ENCODE assay signal across 1 cellular context in the genomic region with DNA sequence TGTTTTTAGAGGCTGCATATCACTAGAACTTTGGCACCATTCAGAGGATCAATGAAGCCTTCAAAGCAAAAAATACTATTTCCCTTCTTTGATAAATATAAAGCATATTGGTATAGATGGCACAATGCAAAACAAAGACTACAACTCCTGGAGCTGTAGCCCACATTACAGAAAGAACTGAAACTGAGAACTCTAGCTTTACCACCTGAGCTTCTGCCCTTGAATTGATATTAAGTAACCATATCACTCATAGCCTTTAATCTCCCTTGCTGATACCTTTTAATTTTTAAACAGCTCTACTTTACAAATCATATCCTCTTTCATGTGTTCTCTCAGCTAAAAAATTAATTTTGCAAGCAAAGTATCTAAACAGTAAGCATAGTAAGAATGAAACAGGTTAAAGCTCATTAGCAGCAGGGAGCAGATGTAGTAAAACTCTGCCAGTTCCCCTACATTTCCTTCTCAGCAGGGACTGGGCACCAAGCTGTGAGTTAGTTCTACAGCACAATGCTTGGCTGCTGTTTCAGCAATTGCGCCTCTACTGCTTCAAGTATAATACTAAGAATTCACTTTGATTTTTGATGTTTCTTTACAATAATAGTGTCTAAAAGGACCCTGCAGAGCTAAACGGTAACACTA.
TF ChIP-seq lines count a peak whose summit lies in the region.

No MANE protein-coding gene starts in this region.

TF ChIP-seq in GM12878, 131 proteins besides CTCF, POLR2A, EP300 and RAD21 (continued from another document):
- TF ChIP-seq, protein P1, sequence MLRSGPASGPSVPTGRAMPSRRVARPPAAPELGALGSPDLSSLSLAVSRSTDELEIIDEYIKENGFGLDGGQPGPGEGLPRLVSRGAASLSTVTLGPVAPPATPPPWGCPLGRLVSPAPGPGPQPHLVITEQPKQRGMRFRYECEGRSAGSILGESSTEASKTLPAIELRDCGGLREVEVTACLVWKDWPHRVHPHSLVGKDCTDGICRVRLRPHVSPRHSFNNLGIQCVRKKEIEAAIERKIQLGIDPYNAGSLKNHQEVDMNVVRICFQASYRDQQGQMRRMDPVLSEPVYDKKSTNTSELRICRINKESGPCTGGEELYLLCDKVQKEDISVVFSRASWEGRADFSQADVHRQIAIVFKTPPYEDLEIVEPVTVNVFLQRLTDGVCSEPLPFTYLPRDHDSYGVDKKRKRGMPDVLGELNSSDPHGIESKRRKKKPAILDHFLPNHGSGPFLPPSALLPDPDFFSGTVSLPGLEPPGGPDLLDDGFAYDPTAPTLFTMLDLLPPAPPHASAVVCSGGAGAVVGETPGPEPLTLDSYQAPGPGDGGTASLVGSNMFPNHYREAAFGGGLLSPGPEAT (IDR thresholded peaks at IDR 0.05; ENCODE audit: low read depth) = no peak
- no peak for TF ChIP-seq MYC (IDR thresholded peaks at IDR 0.05; ENCODE audit: insufficient read depth, insufficient read length, insufficient replicate concordance, low read length, severe bottlenecking)
- 0 out of 2 replicates have a peak, but pooled peaks have one; percentile 16 for TF ChIP-seq IKZF1 (conservative IDR thresholded peaks at IDR 0.05)
- no peak for TF ChIP-seq BHLHE40 (IDR thresholded peaks at IDR 0.05; ENCODE audit: borderline replicate concordance in 1 of 2, low read depth in 2 of 2, low read length in 1 of 2)
- TF ChIP-seq, protein P2, sequence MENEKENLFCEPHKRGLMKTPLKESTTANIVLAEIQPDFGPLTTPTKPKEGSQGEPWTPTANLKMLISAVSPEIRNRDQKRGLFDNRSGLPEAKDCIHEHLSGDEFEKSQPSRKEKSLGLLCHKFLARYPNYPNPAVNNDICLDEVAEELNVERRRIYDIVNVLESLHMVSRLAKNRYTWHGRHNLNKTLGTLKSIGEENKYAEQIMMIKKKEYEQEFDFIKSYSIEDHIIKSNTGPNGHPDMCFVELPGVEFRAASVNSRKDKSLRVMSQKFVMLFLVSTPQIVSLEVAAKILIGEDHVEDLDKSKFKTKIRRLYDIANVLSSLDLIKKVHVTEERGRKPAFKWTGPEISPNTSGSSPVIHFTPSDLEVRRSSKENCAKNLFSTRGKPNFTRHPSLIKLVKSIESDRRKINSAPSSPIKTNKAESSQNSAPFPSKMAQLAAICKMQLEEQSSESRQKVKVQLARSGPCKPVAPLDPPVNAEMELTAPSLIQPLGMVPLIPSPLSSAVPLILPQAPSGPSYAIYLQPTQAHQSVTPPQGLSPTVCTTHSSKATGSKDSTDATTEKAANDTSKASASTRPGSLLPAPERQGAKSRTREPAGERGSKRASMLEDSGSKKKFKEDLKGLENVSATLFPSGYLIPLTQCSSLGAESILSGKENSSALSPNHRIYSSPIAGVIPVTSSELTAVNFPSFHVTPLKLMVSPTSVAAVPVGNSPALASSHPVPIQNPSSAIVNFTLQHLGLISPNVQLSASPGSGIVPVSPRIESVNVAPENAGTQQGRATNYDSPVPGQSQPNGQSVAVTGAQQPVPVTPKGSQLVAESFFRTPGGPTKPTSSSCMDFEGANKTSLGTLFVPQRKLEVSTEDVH (IDR thresholded peaks at IDR 0.05; ENCODE audit: low read depth, partially characterized antibody) = no peak
- TF ChIP-seq HDAC6 (IDR thresholded peaks at IDR 0.05; ENCODE audit: unreplicated experiment) = no peak
- TF ChIP-seq, protein P3, sequence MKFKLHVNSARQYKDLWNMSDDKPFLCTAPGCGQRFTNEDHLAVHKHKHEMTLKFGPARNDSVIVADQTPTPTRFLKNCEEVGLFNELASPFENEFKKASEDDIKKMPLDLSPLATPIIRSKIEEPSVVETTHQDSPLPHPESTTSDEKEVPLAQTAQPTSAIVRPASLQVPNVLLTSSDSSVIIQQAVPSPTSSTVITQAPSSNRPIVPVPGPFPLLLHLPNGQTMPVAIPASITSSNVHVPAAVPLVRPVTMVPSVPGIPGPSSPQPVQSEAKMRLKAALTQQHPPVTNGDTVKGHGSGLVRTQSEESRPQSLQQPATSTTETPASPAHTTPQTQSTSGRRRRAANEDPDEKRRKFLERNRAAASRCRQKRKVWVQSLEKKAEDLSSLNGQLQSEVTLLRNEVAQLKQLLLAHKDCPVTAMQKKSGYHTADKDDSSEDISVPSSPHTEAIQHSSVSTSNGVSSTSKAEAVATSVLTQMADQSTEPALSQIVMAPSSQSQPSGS (IDR thresholded peaks at IDR 0.05; ENCODE audit: low read length) = no peak
- TF ChIP-seq, protein P4, sequence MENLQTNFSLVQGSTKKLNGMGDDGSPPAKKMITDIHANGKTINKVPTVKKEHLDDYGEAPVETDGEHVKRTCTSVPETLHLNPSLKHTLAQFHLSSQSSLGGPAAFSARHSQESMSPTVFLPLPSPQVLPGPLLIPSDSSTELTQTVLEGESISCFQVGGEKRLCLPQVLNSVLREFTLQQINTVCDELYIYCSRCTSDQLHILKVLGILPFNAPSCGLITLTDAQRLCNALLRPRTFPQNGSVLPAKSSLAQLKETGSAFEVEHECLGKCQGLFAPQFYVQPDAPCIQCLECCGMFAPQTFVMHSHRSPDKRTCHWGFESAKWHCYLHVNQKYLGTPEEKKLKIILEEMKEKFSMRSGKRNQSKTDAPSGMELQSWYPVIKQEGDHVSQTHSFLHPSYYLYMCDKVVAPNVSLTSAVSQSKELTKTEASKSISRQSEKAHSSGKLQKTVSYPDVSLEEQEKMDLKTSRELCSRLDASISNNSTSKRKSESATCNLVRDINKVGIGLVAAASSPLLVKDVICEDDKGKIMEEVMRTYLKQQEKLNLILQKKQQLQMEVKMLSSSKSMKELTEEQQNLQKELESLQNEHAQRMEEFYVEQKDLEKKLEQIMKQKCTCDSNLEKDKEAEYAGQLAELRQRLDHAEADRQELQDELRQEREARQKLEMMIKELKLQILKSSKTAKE (IDR thresholded peaks at IDR 0.05; ENCODE audit: low read depth, poor library complexity, severe bottlenecking) = no peak
- no peak for TF ChIP-seq STAT1 (conservative IDR thresholded peaks at IDR 0.05)
- no peak for TF ChIP-seq YY1 (IDR thresholded peaks at IDR 0.05; ENCODE audit: low read depth, low read length)
- TF ChIP-seq CHD1 (IDR thresholded peaks at IDR 0.05; ENCODE audit: low read depth, low read length) = no peak
- TF ChIP-seq, protein P5, sequence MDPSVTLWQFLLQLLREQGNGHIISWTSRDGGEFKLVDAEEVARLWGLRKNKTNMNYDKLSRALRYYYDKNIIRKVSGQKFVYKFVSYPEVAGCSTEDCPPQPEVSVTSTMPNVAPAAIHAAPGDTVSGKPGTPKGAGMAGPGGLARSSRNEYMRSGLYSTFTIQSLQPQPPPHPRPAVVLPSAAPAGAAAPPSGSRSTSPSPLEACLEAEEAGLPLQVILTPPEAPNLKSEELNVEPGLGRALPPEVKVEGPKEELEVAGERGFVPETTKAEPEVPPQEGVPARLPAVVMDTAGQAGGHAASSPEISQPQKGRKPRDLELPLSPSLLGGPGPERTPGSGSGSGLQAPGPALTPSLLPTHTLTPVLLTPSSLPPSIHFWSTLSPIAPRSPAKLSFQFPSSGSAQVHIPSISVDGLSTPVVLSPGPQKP (IDR thresholded peaks at IDR 0.05; ENCODE audit: low read depth, low read length) = no peak
- TF ChIP-seq, protein P6, sequence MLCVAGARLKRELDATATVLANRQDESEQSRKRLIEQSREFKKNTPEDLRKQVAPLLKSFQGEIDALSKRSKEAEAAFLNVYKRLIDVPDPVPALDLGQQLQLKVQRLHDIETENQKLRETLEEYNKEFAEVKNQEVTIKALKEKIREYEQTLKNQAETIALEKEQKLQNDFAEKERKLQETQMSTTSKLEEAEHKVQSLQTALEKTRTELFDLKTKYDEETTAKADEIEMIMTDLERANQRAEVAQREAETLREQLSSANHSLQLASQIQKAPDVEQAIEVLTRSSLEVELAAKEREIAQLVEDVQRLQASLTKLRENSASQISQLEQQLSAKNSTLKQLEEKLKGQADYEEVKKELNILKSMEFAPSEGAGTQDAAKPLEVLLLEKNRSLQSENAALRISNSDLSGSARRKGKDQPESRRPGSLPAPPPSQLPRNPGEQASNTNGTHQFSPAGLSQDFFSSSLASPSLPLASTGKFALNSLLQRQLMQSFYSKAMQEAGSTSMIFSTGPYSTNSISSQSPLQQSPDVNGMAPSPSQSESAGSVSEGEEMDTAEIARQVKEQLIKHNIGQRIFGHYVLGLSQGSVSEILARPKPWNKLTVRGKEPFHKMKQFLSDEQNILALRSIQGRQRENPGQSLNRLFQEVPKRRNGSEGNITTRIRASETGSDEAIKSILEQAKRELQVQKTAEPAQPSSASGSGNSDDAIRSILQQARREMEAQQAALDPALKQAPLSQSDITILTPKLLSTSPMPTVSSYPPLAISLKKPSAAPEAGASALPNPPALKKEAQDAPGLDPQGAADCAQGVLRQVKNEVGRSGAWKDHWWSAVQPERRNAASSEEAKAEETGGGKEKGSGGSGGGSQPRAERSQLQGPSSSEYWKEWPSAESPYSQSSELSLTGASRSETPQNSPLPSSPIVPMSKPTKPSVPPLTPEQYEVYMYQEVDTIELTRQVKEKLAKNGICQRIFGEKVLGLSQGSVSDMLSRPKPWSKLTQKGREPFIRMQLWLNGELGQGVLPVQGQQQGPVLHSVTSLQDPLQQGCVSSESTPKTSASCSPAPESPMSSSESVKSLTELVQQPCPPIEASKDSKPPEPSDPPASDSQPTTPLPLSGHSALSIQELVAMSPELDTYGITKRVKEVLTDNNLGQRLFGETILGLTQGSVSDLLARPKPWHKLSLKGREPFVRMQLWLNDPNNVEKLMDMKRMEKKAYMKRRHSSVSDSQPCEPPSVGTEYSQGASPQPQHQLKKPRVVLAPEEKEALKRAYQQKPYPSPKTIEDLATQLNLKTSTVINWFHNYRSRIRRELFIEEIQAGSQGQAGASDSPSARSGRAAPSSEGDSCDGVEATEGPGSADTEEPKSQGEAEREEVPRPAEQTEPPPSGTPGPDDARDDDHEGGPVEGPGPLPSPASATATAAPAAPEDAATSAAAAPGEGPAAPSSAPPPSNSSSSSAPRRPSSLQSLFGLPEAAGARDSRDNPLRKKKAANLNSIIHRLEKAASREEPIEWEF (IDR thresholded peaks at IDR 0.05; ENCODE audit: insufficient replicate concordance, low read depth, low read length) = no peak
- TF ChIP-seq NRF1 (conservative IDR thresholded peaks at IDR 0.05; ENCODE audit: low read depth, low read length) = no peak
- TF ChIP-seq, protein P7, sequence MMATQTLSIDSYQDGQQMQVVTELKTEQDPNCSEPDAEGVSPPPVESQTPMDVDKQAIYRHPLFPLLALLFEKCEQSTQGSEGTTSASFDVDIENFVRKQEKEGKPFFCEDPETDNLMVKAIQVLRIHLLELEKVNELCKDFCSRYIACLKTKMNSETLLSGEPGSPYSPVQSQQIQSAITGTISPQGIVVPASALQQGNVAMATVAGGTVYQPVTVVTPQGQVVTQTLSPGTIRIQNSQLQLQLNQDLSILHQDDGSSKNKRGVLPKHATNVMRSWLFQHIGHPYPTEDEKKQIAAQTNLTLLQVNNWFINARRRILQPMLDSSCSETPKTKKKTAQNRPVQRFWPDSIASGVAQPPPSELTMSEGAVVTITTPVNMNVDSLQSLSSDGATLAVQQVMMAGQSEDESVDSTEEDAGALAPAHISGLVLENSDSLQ (IDR thresholded peaks at IDR 0.05) = no peak
- TF ChIP-seq TARDBP (IDR thresholded peaks at IDR 0.05; ENCODE audit: borderline replicate concordance) = no peak
- no peak for TF ChIP-seq KLF5 (IDR thresholded peaks at IDR 0.05; ENCODE audit: partially characterized antibody)
- TF ChIP-seq MTA2 (IDR thresholded peaks at IDR 0.05; ENCODE audit: low read depth) = peak; percentile 90
- TF ChIP-seq RBBP5 (conservative IDR thresholded peaks at IDR 0.05) = no peak
- no peak for TF ChIP-seq BRCA1 (IDR thresholded peaks at IDR 0.05; ENCODE audit: low read depth, low read length)
- TF ChIP-seq EED (IDR thresholded peaks at IDR 0.05; ENCODE audit: low read depth) = no peak
